ENCODE assay signal across 8 cellular contexts in genomic region chr11:33040127-33040861, GRCh38. TPM values are rescaled to one million over a fixed set of nuclear protein-coding genes. Genes with fewer than 3 reads are reported as not detected.
DNase-seq lines count a peak whose midpoint lies in the region; ATAC-seq and TF ChIP-seq lines count a peak whose summit lies in the region.

No MANE protein-coding gene starts in this region.

- peak overlapping the region; percentile 90 to 95 (median 94) for H3K4me3 Mint-ChIP-seq in brain

- ATAC-seq in GM19023 (IDR thresholded peaks at IDR 0.05; ENCODE audit: unreplicated experiment) = peak; percentile 20
- ATAC-seq in HG03378 (IDR thresholded peaks at IDR 0.05; ENCODE audit: unreplicated experiment) = peak; percentile 26

- H3K27ac Mint-ChIP-seq in brain = peak overlapping the region; percentile 86 to 98 (median 97)

- TF ChIP-seq CTCF in brain (conservative IDR thresholded peaks at IDR 0.05) = no peak

- H3K4me1 Mint-ChIP-seq in brain = peaks cover 31% of the 10 kb centered on the region

- peaks cover 5% of the 10 kb centered on the region for H3K27me3 Mint-ChIP-seq in brain

- DNase-seq in AG08396 (ENCODE audit: low spot score) = peak; percentile 31
- peak; percentile 33 to 47 for DNase-seq in SHP77 (lab: John Stamatoyannopoulos, UW)
- DNase-seq in stimulated activated CD8-positive, alpha-beta memory T cell treated with anti-CD3 and anti-CD28 coated beads, Interleukin-7, amount 100 ng/mL, for 48 hours (ENCODE audit: extremely low read depth in 1 of 2, low read depth in 1 of 2) = peak; percentile 15 to 39
- no peak for DNase-seq in HuH-7.5 (ENCODE audit: low spot score)

- H3K27ac ChIP-seq in layer of hippocampus (ENCODE audit: low read depth, low read length) = peak overlapping the region; percentile 97

- peaks cover 19% of the 10 kb centered on the region for H3K36me3 Mint-ChIP-seq in brain

- H3K27me3 ChIP-seq in layer of hippocampus (ENCODE audit: control insufficient read depth, insufficient read depth, low read length) = no peaks in the 10 kb centered on the region

- H3K9me3 Mint-ChIP-seq in brain = peaks cover 0 to 6% (median 0%) of the 10 kb centered on the region in 5 experiments

RNA-seq across cellular contexts. Expression of gene TCP11L1, which starts 0.9 kb away (rescaled TPM):
- 8.1 TPM for polyA plus RNA-seq in brain (ENCODE audit: insufficient read depth, low read depth, low replicate concordance)

RNA-seq across cellular contexts. Expression of gene DEPDC7, which starts 24.6 kb away (rescaled TPM):
- 3.6 TPM for polyA plus RNA-seq in brain (ENCODE audit: insufficient read depth, low read depth, low replicate concordance)
